Comparison of ENCODE assay signal across 1 cellular context in the genomic region with DNA sequence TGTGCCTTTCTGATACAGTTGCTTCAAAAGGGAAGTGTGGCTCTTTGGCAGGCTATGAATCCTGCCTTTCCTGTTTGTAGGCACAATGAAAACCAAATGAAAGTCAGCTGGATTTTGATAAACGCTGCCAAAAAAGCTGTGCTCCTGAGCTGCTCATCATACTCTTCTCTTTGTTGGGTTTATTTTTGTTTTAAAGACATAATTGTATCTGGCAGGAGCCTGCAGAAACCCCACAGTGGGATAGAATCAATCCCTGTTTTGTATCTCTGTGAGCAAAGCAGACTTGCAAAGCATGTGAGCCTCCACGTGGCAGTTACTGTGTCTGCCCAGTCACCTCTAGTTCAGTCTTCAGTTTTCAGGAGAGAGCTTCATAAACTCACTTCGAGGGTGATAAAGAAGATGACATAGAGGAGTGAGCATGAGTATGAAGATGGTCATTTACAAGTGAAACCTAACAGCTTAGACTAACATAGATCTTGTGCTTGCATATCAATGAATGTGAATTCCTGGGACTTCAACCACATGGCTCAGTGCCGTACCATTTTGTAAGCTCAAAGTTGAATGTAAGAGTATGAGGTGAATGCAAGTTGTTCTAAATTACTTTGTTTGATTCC.
TF ChIP-seq lines count a peak whose summit lies in the region.

No MANE protein-coding gene starts in this region.

TF ChIP-seq in HepG2, 621 proteins besides CTCF, POLR2A, EP300 and RAD21 (continued from another document):
- TF ChIP-seq PTBP1 (IDR thresholded peaks at IDR 0.05; ENCODE audit: low read depth, low read length, poor library complexity, severe bottlenecking) (no peak), TEAD2 (CRISPR knock-in tag; IDR thresholded peaks at IDR 0.05) (no peak)
TF ChIP-seq in HepG2: peak in this region for 0.
